Comparison of ENCODE assay signal across 33 cellular contexts in genomic region chr5:83109380-83109779, GRCh38. TPM values are rescaled to one million over a fixed set of nuclear protein-coding genes. Genes with fewer than 3 reads are reported as not detected.
A peak's percentile ranks its signal among the peaks of the same experiment; 100 is the strongest.
DNase-seq lines count a peak whose midpoint lies in the region; ATAC-seq lines count a peak whose summit lies in the region.
"Had no signal": no experiment of that assay in that cellular context is flagged by ENCODE, and none has a peak within 500 bp of the region (broad histone marks: within the 10 kb centered on the region; RNA-seq: fewer than 3 reads in every experiment).

No MANE protein-coding gene starts in this region.

- no peak overlapping the region for H3K27ac Mint-ChIP-seq in effector memory CD8-positive, alpha-beta T cell
- peak overlapping the region in 1 of 6 donors; percentile 7 for H3K27ac Mint-ChIP-seq in immature natural killer cell
- H3K27ac Mint-ChIP-seq: B cell; CD14-positive monocyte; CD4-positive, alpha-beta T cell; CD4-positive, CD25-positive, alpha-beta regulatory T cell; CD8-positive, alpha-beta T cell had no signal

- ATAC-seq in effector memory CD8-positive, alpha-beta T cell (replicated peaks): peak; percentile 53
- ATAC-seq in HG02678 (IDR thresholded peaks at IDR 0.05; ENCODE audit: unreplicated experiment): no peak
- ATAC-seq: A549; CD8-positive, alpha-beta T cell had no signal

- peak overlapping the region; percentile 52 for H3K27ac ChIP-seq in SK-N-MC
- H3K27ac ChIP-seq: 22Rv1; A549; BLaER1; BLaER1 treated with 17β-estradiol and CSF1 and Interleukin-3, amounts not matched to agents 10 nM and 100 nM; C4-2B had no signal

- intact Hi-C loops in posterior cingulate gyrus (cut with DNase I): no loop called here

- peaks cover 3 to 4% of the 10 kb centered on the region in 2 donors for H3K4me1 Mint-ChIP-seq in effector memory CD8-positive, alpha-beta T cell (ENCODE audit: low read depth in 2 of 2)
- peaks cover 9 to 23% of the 10 kb centered on the region in 2 donors for H3K4me1 Mint-ChIP-seq in immature natural killer cell
- H3K4me1 Mint-ChIP-seq: B cell, CD14-positive monocyte had no signal

- peaks cover 5% of the 10 kb centered on the region; the same call in 1 of the 2 replicates for H3K9me3 ChIP-seq in SK-N-MC (ENCODE audit: low read depth, low read length)
- H3K9me3 ChIP-seq: BE2C, Caco-2 had no signal

- H3K36me3 ChIP-seq in SK-N-MC (ENCODE audit: insufficient read depth, low read length): peaks cover 11% of the 10 kb centered on the region
- H3K36me3 ChIP-seq: BE2C had no signal

- no peaks in the 10 kb centered on the region for H3K27me3 Mint-ChIP-seq in effector memory CD8-positive, alpha-beta T cell
- H3K27me3 Mint-ChIP-seq in immature natural killer cell (ENCODE audit: low read depth in 3 of 3): no peaks in the 10 kb centered on the region
- H3K27me3 Mint-ChIP-seq: B cell; CD4-positive, alpha-beta memory T cell; CD4-positive, alpha-beta T cell; CD4-positive, CD25-positive, alpha-beta regulatory T cell; CD8-positive, alpha-beta memory T cell had no signal

- no peak overlapping the region for H3K4me3 Mint-ChIP-seq in effector memory CD8-positive, alpha-beta T cell
- H3K4me3 Mint-ChIP-seq in immature natural killer cell: no peak overlapping the region
- H3K4me3 Mint-ChIP-seq: B cell; CD14-positive monocyte; CD4-positive, alpha-beta memory T cell; CD4-positive, alpha-beta T cell; CD4-positive, CD25-positive, alpha-beta regulatory T cell; CD8-positive, alpha-beta memory T cell; CD8-positive, alpha-beta T cell had no signal

- H3K9me3 Mint-ChIP-seq in effector memory CD8-positive, alpha-beta T cell: peaks cover 3 to 7% of the 10 kb centered on the region in 2 donors
- peaks cover 0 to 5% (median 0%) of the 10 kb centered on the region in 6 donors for H3K9me3 Mint-ChIP-seq in immature natural killer cell
- H3K9me3 Mint-ChIP-seq: CD4-positive, alpha-beta T cell had no signal

- H3K36me3 Mint-ChIP-seq in effector memory CD8-positive, alpha-beta T cell (ENCODE audit: insufficient read depth): peaks cover 4% of the 10 kb centered on the region
- peaks cover 14 to 35% (median 32%) of the 10 kb centered on the region in 3 donors for H3K36me3 Mint-ChIP-seq in immature natural killer cell

- H3K9ac ChIP-seq in SK-N-MC (ENCODE audit: insufficient read length): no peak overlapping the region
- H3K9ac ChIP-seq: BLaER1; BLaER1 treated with 17β-estradiol and CSF1 and Interleukin-3, amounts not matched to agents 10 nM and 100 nM had no signal

- DNase-seq in SK-N-MC (ENCODE audit: low read depth, low spot score): no peak
- DNase-seq in effector memory CD8-positive, alpha-beta T cell: no peak
- DNase-seq in immature natural killer cell: peak; percentile 5 to 9 (median 9)
- DNase-seq in posterior cingulate gyrus: no peak
- DNase-seq in activated CD4-positive, alpha-beta T cell treated with anti-CD3 and anti-CD28 coated beads, Interleukin-2, amount 50 U/mL, for 4 hours: no peak
- DNase-seq: 8988T; ACHN; AML-193; BE2C; C1 segment of cervical spinal cord; Caco-2; Calu3; CD4-positive, alpha-beta memory T cell; CD4-positive, alpha-beta T cell; CD4-positive, CD25-positive, alpha-beta regulatory T cell; CD8-positive, alpha-beta memory T cell; CD8-positive, alpha-beta T cell; COR-L47; DMS 273 treated with DMSO at 0.1 percent for 48 hours; DMS153; DMS53; DMS79; DMS79 treated with DMSO at 0.1 percent for 48 hours; DND-41; EL had no signal

- no peak overlapping the region for H3K4me3 ChIP-seq in SK-N-MC
- H3K4me3 ChIP-seq: A549; BLaER1; BLaER1 treated with 17β-estradiol and CSF1 and Interleukin-3, amounts not matched to agents 10 nM and 100 nM had no signal

RNA-seq across cellular contexts. Expression of gene XRCC4, which starts 32.0 kb away (rescaled TPM):
- polyA plus RNA-seq in immature natural killer cell: 10 to 100 TPM in 2 of 3 donors, 1 to 10 TPM in 1; 8.0 to 14.9 (median 11.7) TPM

RNA-seq across cellular contexts. Expression of gene TMEM167A, which starts 32.2 kb away (rescaled TPM):
- 10 to 100 TPM; 55.9 to 99.1 (median 67.2) TPM for polyA plus RNA-seq in immature natural killer cell

Comparison
In these comparisons a context has a peak if more than half of its experiments do, and no peak if none do; other contexts are left out.
1. DNase-seq: peak in immature natural killer cell (3 of 3); none in SK-N-MC (single experiment), effector memory CD8-positive, alpha-beta T cell (0 of 3), posterior cingulate gyrus (0 of 10) and activated CD4-positive, alpha-beta T cell treated with anti-CD3 and anti-CD28 coated beads, Interleukin-2, amount 50 U/mL, for 4 hours (0 of 2).